In genomic region chr11:17275376-17276235, GRCh38 we compare ENCODE assay signal across 8 cellular contexts. TPM values are rescaled to one million over a fixed set of nuclear protein-coding genes. Genes with fewer than 3 reads are reported as not detected.
DNase-seq lines count a peak whose midpoint lies in the region; ATAC-seq, FAIRE-seq and TF ChIP-seq lines count a peak whose summit lies in the region.

No MANE protein-coding gene starts in this region.

- ATAC-seq in HG03521 (IDR thresholded peaks at IDR 0.05; ENCODE audit: unreplicated experiment), result no peak
- ATAC-seq in HG02798 (IDR thresholded peaks at IDR 0.05; ENCODE audit: poor library complexity, unreplicated experiment), result no peak

- no peak for DNase-seq in HAP-1 (ENCODE audit: low spot score in 2 of 2)
- peak; percentile 24 for DNase-seq in SIG-M5 (lab: John Stamatoyannopoulos, UW)
- DNase-seq in erythroblast (lab: John Stamatoyannopoulos, UW), result peak; percentile 47 to 49
- DNase-seq in sigmoid colon, result no peak
- DNase-seq in NCI-H510A (lab: John Stamatoyannopoulos, UW), result no peak
- no peak for DNase-seq in GM12891 (ENCODE audit: insufficient read length, low spot score)

- WGBS in sigmoid colon, 2 donors, result 52 to 55% methylated on average over 10 of the region's 10 CpGs

- no peak for TF ChIP-seq POLR2A in erythroblast (IDR thresholded peaks at IDR 0.05; ENCODE audit: low read length)
- no peak for TF ChIP-seq POLR2A in sigmoid colon (IDR thresholded peaks at IDR 0.05)
- TF ChIP-seq POLR2A in GM12891 (IDR thresholded peaks at IDR 0.05; ENCODE audit: low read depth, low read length), result no peak

- no peaks in the 10 kb centered on the region for H3K36me3 ChIP-seq in HAP-1 (replicated peaks)
- H3K36me3 ChIP-seq in sigmoid colon, result no peaks in the 10 kb centered on the region

- H3K4me1 ChIP-seq in HAP-1, result peaks cover 7% of the 10 kb centered on the region
- peaks cover 0 to 8% (median 4%) of the 10 kb centered on the region in 4 donors for H3K4me1 ChIP-seq in sigmoid colon

- H3K9me3 ChIP-seq in HAP-1 (no peaks in the 10 kb centered on the region), sigmoid colon (no peaks in the 10 kb centered on the region)

- H3K27ac ChIP-seq in sigmoid colon, result peak overlapping the region; percentile 89 to 96 (median 93)

- in situ Hi-C loops in HAP-1 (cut with MboI; ENCODE audit: low sequenced_read_pairs), result no loop called here

- TF ChIP-seq EP300 in sigmoid colon (IDR thresholded peaks at IDR 0.05), result no peak

- peak overlapping the region; percentile 71 for H3K4me3 ChIP-seq in HAP-1
- peak overlapping the region; percentile 71 to 99 (median 88) for H3K4me3 ChIP-seq in sigmoid colon

- no peaks in the 10 kb centered on the region for H3K27me3 ChIP-seq in HAP-1 (ENCODE audit: low read depth)
- no peaks in the 10 kb centered on the region for H3K27me3 ChIP-seq in sigmoid colon

- intact Hi-C loops in sigmoid colon (cut with DNase I), result loop anchor here (1.0 to 5.0 kb wide), 3 partner anchors 67 to 198 kb away; partner anchors contain the start of gene RPS13

- TF ChIP-seq CTCF in sigmoid colon (IDR thresholded peaks at IDR 0.05), result no peak

- FAIRE-seq in GM12891 (lab: Jason Lieb, UNC), result no peak

TF ChIP-seq in GM12891, 5 proteins besides CTCF, POLR2A, EP300 and RAD21:
- TF ChIP-seq TAF1 (IDR thresholded peaks at IDR 0.05; ENCODE audit: low read depth, low read length), result no peak
- no peak for TF ChIP-seq POU2F2 (IDR thresholded peaks at IDR 0.05; ENCODE audit: low read depth, low read length)
- TF ChIP-seq SPI1 (IDR thresholded peaks at IDR 0.05; ENCODE audit: low read depth, low read length), result no peak
- no peak for TF ChIP-seq POLR2AphosphoS5 (IDR thresholded peaks at IDR 0.05; ENCODE audit: low read depth, low read length)
- no peak for TF ChIP-seq PAX5 (IDR thresholded peaks at IDR 0.05; ENCODE audit: insufficient read depth, low read length, severe bottlenecking)

RNA-seq across cellular contexts. Expression of gene NUCB2, which starts 0.9 kb away (rescaled TPM):
- 10 to 100 TPM; 38.3 to 45.1 (median 39.4) TPM for total RNA-seq in sigmoid colon
- polyA plus RNA-seq in sigmoid colon, result 10 to 100 TPM; 19.8 to 68.3 (median 24.0) TPM
- polyA plus RNA-seq in GM12891 (2012; ENCODE audit: low read depth, missing spikeins), result 36.4 TPM

Comparison
In these comparisons a context has a peak if more than half of its experiments do, and no peak if none do; other contexts are left out.
1. DNase-seq: peak in SIG-M5 (single experiment) and erythroblast (2 of 2); none in HAP-1 (0 of 2), sigmoid colon (single experiment), NCI-H510A (single experiment) and GM12891 (single experiment).